Comparison of ENCODE assay signal across 18 cellular contexts in the genomic region with DNA sequence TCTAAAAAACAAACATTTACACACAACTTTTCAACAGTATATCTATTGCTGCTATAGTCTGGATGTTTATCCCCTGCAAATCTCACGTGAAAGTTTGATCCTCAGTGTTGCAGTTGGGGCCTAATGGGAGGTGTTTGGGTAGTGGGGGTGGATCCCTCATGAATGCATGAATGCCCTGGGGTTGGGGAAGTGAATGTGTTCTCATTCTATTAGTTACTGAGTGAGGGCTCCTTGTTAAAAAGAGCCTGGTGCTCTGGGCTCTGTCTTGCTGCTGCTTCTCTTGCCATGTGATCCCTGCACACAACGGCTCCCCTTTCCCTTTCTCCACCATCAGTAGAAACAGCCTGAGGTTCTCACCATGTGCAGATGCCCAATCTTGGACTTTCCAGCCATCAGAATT.
DNase-seq lines count a peak whose midpoint lies in the region; ATAC-seq, FAIRE-seq and TF ChIP-seq lines count a peak whose summit lies in the region.
"Had no signal": no experiment of that assay in that cellular context is flagged by ENCODE, and none has a peak within 500 bp of the region (broad histone marks: within the 10 kb centered on the region; RNA-seq: fewer than 3 reads in every experiment).

No MANE protein-coding gene starts in this region.

- no peak overlapping the region for H3K56ac ChIP-seq in H1 (replicated peaks; ENCODE audit: insufficient read length, low read depth, low read length)

- H2BK20ac ChIP-seq in H1 (ENCODE audit: low read length) = no peak overlapping the region

- no peak for FAIRE-seq in H1 (lab: Jason Lieb, UNC)

- H2BK5ac ChIP-seq in H1 (ENCODE audit: low read depth, low read length) = no peak overlapping the region

- peak overlapping the region; percentile 49; the same call in 1 of the 2 replicates for H2AFZ ChIP-seq in H1 (ENCODE audit: low read length)
- H2AFZ ChIP-seq in neural progenitor cell (replicated peaks) = peak overlapping the region; percentile 93
- H2AFZ ChIP-seq: GM23248 had no signal

- DNase-seq in H1 (ENCODE audit: low read depth in 1 of 2, low spot score in 2 of 2) = no peak
- DNase-seq in neural progenitor cell (ENCODE audit: low spot score) = no peak
- no peak for DNase-seq in Kasumi-1 (lab: John Stamatoyannopoulos, UW)
- no peak for DNase-seq in NCI-H2227 (lab: John Stamatoyannopoulos, UW; ENCODE audit: unreplicated experiment)
- DNase-seq in stimulated activated CD4-positive, alpha-beta T cell treated with anti-CD3 and anti-CD28 coated beads, Interleukin-1b, Interleukin-23, amount 100 ng/mL, for 48 hours = no peak
- DNase-seq: 8988T; CD4-positive, alpha-beta memory T cell; DMS153; DMS79; GF-D8; GM23248; H7 had no signal

- H3K9me3 ChIP-seq in H1 (ENCODE audit: insufficient read depth in 2 of 2, low read depth in 1 of 2, low read length in 1 of 2) (no peaks in the 10 kb centered on the region), neural progenitor cell (ENCODE audit: low read depth) (no peaks in the 10 kb centered on the region)
- H3K9me3 ChIP-seq: BLaER1 had no signal

- no peak overlapping the region for H3K9ac ChIP-seq in H1 (replicated peaks in 1 of 4; ENCODE audit: extremely low read depth in 1 of 4, low read depth in 3 of 4, low read length in 3 of 4)
- H3K9ac ChIP-seq in neural progenitor cell = no peak overlapping the region
- H3K9ac ChIP-seq: BLaER1, GM23248 had no signal

- peaks cover 21% of the 10 kb centered on the region for H3K4me1 Mint-ChIP-seq in neural progenitor cell
- H3K4me1 Mint-ChIP-seq: CD14-positive monocyte had no signal

- H3F3A ChIP-seq in neural progenitor cell (ENCODE audit: low read depth) = no peaks in the 10 kb centered on the region

- TF ChIP-seq RAD21 in H1 (IDR thresholded peaks at IDR 0.05 in 1 of 2, conservative IDR thresholded peaks at IDR 0.05 in 1 of 2; ENCODE audit: low read depth in 2 of 2, low read length in 2 of 2) = no peak

- no peak for TF ChIP-seq EP300 in H1 (IDR thresholded peaks at IDR 0.05; ENCODE audit: borderline replicate concordance in 1 of 2, low read depth in 2 of 2, low read length in 2 of 2)

- no peak overlapping the region for H2AK5ac ChIP-seq in H1 (ENCODE audit: low read depth, low read length)

- H3K36me3 Mint-ChIP-seq in neural progenitor cell = no peaks in the 10 kb centered on the region
- H3K36me3 Mint-ChIP-seq: CD14-positive monocyte; CD4-positive, alpha-beta memory T cell had no signal

- H4K91ac ChIP-seq in H1 (replicated peaks; ENCODE audit: insufficient read length, low read length) = no peak overlapping the region

- no peaks in the 10 kb centered on the region for H3K79me2 ChIP-seq in H1 (ENCODE audit: control insufficient read depth in 1 of 2, insufficient read depth in 2 of 2, low read length in 2 of 2)
- H3K79me2 ChIP-seq in neural progenitor cell (ENCODE audit: low read depth) = no peaks in the 10 kb centered on the region

- H3K27ac Mint-ChIP-seq in neural progenitor cell = no peak overlapping the region
- H3K27ac Mint-ChIP-seq: CD14-positive monocyte; CD4-positive, alpha-beta memory T cell had no signal

- no peak overlapping the region for H4K5ac ChIP-seq in H1 (ENCODE audit: insufficient read length, low read depth, low read length)

- 94% methylated on average over 2 of the region's 2 CpGs; no CpG with 5 or more reads in 1 of the 2 experiments for WGBS in H1 (ENCODE audit: extremely low coverage in 1 of 2, insufficient coverage in 1 of 2, insufficient read length in 1 of 2, insufficient replicate concordance in 2 of 2, low coverage in 1 of 2, low lambda C conversion rate in 2 of 2, missing lambda C conversion rate in 1 of 2), 2 experiments

- H3K9me3 Mint-ChIP-seq in neural progenitor cell = no peaks in the 10 kb centered on the region

- H3K27me3 Mint-ChIP-seq in neural progenitor cell (ENCODE audit: insufficient read depth, low read depth) = peaks cover 8% of the 10 kb centered on the region

- POLR2A ChIA-PET in H1 (lab: Charles Lee; ENCODE audit: partially characterized antibody) = no interaction called here

- H3K36me3 ChIP-seq in H1 (ENCODE audit: control insufficient read depth in 2 of 4, insufficient read depth in 4 of 4, low read length in 3 of 4) (no peaks in the 10 kb centered on the region), neural progenitor cell (no peaks in the 10 kb centered on the region)
- H3K36me3 ChIP-seq: BLaER1 had no signal

- H3K27ac ChIP-seq in H1 (ENCODE audit: low read depth, low read length) = no peak overlapping the region
- H3K27ac ChIP-seq in neural progenitor cell = no peak overlapping the region
- H3K27ac ChIP-seq: BLaER1, GM23248, HL-60 had no signal

- no peak overlapping the region for H3K4me2 ChIP-seq in H1 (ENCODE audit: insufficient read depth in 1 of 2, low read depth in 2 of 2, low read length in 2 of 2)
- no peak overlapping the region for H3K4me2 ChIP-seq in neural progenitor cell
- H3K4me2 ChIP-seq: BLaER1 had no signal

- H2BK120ac ChIP-seq in H1 (replicated peaks; ENCODE audit: low read depth, low read length) = no peak overlapping the region

- H3K4me3 Mint-ChIP-seq in neural progenitor cell = no peak overlapping the region
- H3K4me3 Mint-ChIP-seq: CD14-positive monocyte; CD4-positive, alpha-beta memory T cell had no signal

- H3K4me3 ChIP-seq in H1 (ENCODE audit: extremely low read depth in 1 of 4, insufficient read depth in 2 of 4, low read depth in 3 of 4, low read length in 4 of 4) = no peak overlapping the region
- H3K4me3 ChIP-seq in neural progenitor cell = no peak overlapping the region
- H3K4me3 ChIP-seq: BLaER1, GM23248 had no signal

- CTCF ChIA-PET in H1 (lab: Charles Lee; ENCODE audit: partially characterized antibody) = no interaction called here

- TF ChIP-seq CTCF in H1 (IDR thresholded peaks at IDR 0.05; ENCODE audit: control extremely low read depth in 1 of 3, insufficient read depth in 1 of 3, low read depth in 1 of 3, low read length in 3 of 3) = no peak
- no peak for TF ChIP-seq CTCF in neural progenitor cell (IDR thresholded peaks at IDR 0.05)

- no peak for TF ChIP-seq POLR2A in H1 (IDR thresholded peaks at IDR 0.05; ENCODE audit: control extremely low read depth in 1 of 2, low read depth in 2 of 2, low read length in 2 of 2)

- H3K79me1 ChIP-seq in H1 (ENCODE audit: low read depth, low read length) = no peaks in the 10 kb centered on the region

- H3K27me3 ChIP-seq in H1 (replicated peaks in 1 of 4; ENCODE audit: control insufficient read depth in 3 of 4, extremely low read depth in 1 of 4, insufficient read depth in 3 of 4, low read length in 3 of 4) = no peaks in the 10 kb centered on the region
- no peaks in the 10 kb centered on the region for H3K27me3 ChIP-seq in neural progenitor cell
- H3K27me3 ChIP-seq: BLaER1 had no signal

- H3K14ac ChIP-seq in H1 (ENCODE audit: insufficient read length) = no peak overlapping the region

- H4K8ac ChIP-seq in H1 (ENCODE audit: extremely low read depth, insufficient read depth, low read length) = no peak overlapping the region

- H3K4ac ChIP-seq in H1 (replicated peaks; ENCODE audit: insufficient read length, low read depth, low read length) = no peak overlapping the region

- ATAC-seq in GM18868 (IDR thresholded peaks at IDR 0.05; ENCODE audit: unreplicated experiment) (peak; percentile 64), HG02852 (IDR thresholded peaks at IDR 0.05; ENCODE audit: unreplicated experiment) (peak; percentile 55), HG03565 (IDR thresholded peaks at IDR 0.05; ENCODE audit: unreplicated experiment) (no peak)

- H4K20me1 ChIP-seq in H1 (replicated peaks in 1 of 2; ENCODE audit: control insufficient read depth in 1 of 2, insufficient read depth in 2 of 2, low read length in 2 of 2) (no peaks in the 10 kb centered on the region), neural progenitor cell (ENCODE audit: low read depth) (no peaks in the 10 kb centered on the region)
- H4K20me1 ChIP-seq: BLaER1 had no signal

- no peak overlapping the region for H3K18ac ChIP-seq in H1 (ENCODE audit: extremely low read depth, low read length)

- H2BK12ac ChIP-seq in H1 (ENCODE audit: low read depth, low read length) = no peak overlapping the region

- H3K4me1 ChIP-seq in H1 (replicated peaks in 1 of 4; ENCODE audit: control insufficient read depth in 3 of 4, insufficient read depth in 4 of 4, low read length in 3 of 4) (peaks cover 0 to 8% (median 3%) of the 10 kb centered on the region in 4 experiments; a peak in 2 of 7 replicates), neural progenitor cell (peaks cover 13% of the 10 kb centered on the region)
- H3K4me1 ChIP-seq: BLaER1 had no signal

- no peak overlapping the region for H2BK15ac ChIP-seq in H1 (ENCODE audit: low read length)

- H3K23ac ChIP-seq in H1 (ENCODE audit: insufficient read length) = no peak overlapping the region

- H3K23me2 ChIP-seq in H1 (ENCODE audit: low read depth, low read length) = no peaks in the 10 kb centered on the region; the same call in 1 of the 2 replicates

TF ChIP-seq in H1, 55 proteins besides CTCF, POLR2A, EP300 and RAD21:
- TF ChIP-seq SUZ12 (IDR thresholded peaks at IDR 0.05; ENCODE audit: low read length) = no peak
- TF ChIP-seq GABPA (IDR thresholded peaks at IDR 0.05; ENCODE audit: borderline replicate concordance, insufficient read depth, low read length) = no peak
- TF ChIP-seq RNF2 (IDR thresholded peaks at IDR 0.05; ENCODE audit: borderline replicate concordance, low read depth, low read length, missing control alignments, poor library complexity, severe bottlenecking) = no peak
- no peak for TF ChIP-seq CHD1 (IDR thresholded peaks at IDR 0.05; ENCODE audit: low read depth, low read length)
- TF ChIP-seq JUN (IDR thresholded peaks at IDR 0.05; ENCODE audit: low read depth, low read length) = no peak
- no peak for TF ChIP-seq TCF12 (IDR thresholded peaks at IDR 0.05; ENCODE audit: low read depth, low read length)
- no peak for TF ChIP-seq KDM1A (IDR thresholded peaks at IDR 0.05; ENCODE audit: borderline replicate concordance, low read length)
- no peak for TF ChIP-seq MAFK (IDR thresholded peaks at IDR 0.05; ENCODE audit: low read depth, low read length)
- TF ChIP-seq TAF1 (IDR thresholded peaks at IDR 0.05; ENCODE audit: low read depth, low read length) = no peak
- TF ChIP-seq RXRA (IDR thresholded peaks at IDR 0.05; ENCODE audit: insufficient read depth, low read depth, low read length) = no peak
- TF ChIP-seq CTBP2 (IDR thresholded peaks at IDR 0.05; ENCODE audit: borderline replicate concordance, insufficient read depth, insufficient read length, low read length) = no peak
- no peak for TF ChIP-seq CBX5 (IDR thresholded peaks at IDR 0.05; ENCODE audit: low read depth, low read length)
- TF ChIP-seq, protein P1, sequence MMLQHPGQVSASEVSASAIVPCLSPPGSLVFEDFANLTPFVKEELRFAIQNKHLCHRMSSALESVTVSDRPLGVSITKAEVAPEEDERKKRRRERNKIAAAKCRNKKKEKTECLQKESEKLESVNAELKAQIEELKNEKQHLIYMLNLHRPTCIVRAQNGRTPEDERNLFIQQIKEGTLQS (IDR thresholded peaks at IDR 0.05; ENCODE audit: insufficient read depth, low read depth, low read length) = no peak
